ENCODE assay signal across 10 cellular contexts in the genomic region with DNA sequence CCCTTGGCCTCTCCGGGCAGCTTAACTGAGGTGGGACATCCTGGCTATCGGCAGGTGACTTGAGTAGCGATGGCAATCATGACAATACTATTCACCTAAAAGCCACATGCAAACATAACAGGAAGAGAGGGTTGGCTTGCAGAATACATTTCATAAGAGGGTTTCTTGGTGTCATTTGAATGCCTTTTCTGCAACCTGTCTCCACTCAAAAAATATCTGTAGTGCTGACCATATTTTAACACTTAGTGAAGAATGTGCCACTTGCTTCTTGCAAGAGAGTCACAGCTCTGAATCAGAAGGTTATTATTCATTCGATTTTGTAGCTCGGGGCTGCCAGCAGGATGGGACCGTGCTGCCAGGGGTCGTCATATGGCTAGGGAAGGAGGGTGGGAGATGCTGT.
"Had no signal": no experiment of that assay in that cellular context is flagged by ENCODE, and none has a peak within 500 bp of the region (broad histone marks: within the 10 kb centered on the region; RNA-seq: fewer than 3 reads in every experiment).

No MANE protein-coding gene starts in this region.

- H3K27ac ChIP-seq: lower lobe of right lung, testis had no signal

- H3K27me3 ChIP-seq: testis had no signal

- DNase-seq: activated CD4-positive, alpha-beta T cell treated with anti-CD3 and anti-CD28 coated beads, Interleukin-2, amount 10 ng/mL, durations not matched to agents 7 days and 5 days; activated CD4-positive, CD25-positive, alpha-beta regulatory T cell; activated CD8-positive, alpha-beta memory T cell treated with anti-CD3 and anti-CD28 coated beads for 24 hours; activated naive CD4-positive, alpha-beta T cell treated with anti-CD3 and anti-CD28 coated beads, Interleukin-2, amount 10 ng/mL, durations not matched to agents 7 days and 5 days; cortex of kidney; left cardiac atrium; lower lobe of right lung; naive thymus-derived CD4-positive, alpha-beta T cell; stimulated activated CD4-positive, alpha-beta T cell treated with anti-CD3 and anti-CD28 coated beads, Interleukin-2, amount 100 ng/mL, for 48 hours; testis had no signal

- H3K4me1 ChIP-seq: testis had no signal

- H3K4me3 ChIP-seq: lower lobe of right lung, testis had no signal

- ATAC-seq: lower lobe of right lung; naive thymus-derived CD4-positive, alpha-beta T cell had no signal

- H3K9me3 ChIP-seq: lower lobe of right lung, testis had no signal

- H3K36me3 ChIP-seq: lower lobe of right lung had no signal
